In the genomic region with DNA sequence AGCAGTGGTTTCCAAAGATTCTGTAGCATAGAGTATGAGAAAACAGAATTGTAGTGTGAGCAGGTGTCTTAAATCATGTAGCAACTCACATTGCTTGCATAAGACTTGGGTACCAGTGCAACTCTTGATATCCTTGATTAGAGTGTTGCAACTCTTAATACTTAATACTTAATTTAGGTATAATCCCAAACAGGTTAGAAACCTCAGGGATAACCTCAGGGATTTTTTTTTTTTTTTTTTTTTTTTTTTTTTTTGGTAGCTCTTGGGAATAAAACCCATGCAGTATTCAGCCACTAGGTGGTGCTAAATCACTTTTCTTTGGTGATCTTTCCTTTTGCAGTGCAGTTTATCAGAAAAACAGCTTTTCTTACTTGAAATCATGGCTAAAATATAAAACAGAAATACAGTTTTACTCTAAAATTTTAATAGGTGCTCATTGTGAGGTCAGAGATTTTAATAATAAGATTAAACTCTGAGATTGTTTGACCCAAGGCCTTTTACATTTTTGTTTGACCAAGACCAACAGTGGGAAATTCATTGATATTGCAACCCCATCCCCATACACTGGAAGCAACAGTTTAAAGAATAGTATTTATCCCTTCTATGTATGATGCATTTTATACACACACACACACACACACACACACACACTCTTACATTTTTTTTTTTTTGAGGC, we compare ENCODE assay signal across 8 cellular contexts. TPM values are rescaled to one million over a fixed set of nuclear protein-coding genes. Genes with fewer than 3 reads are reported as not detected.
DNase-seq lines count a peak whose midpoint lies in the region; ATAC-seq, FAIRE-seq and TF ChIP-seq lines count a peak whose summit lies in the region.

No MANE protein-coding gene starts in this region.

- H3K4me1 ChIP-seq in DOHH2 (ENCODE audit: control insufficient read depth, low read length) (no peaks in the 10 kb centered on the region), esophagus muscularis mucosa (peaks cover 6 to 19% (median 15%) of the 10 kb centered on the region in 4 donors), neutrophil (ENCODE audit: control insufficient read depth in 1 of 2, insufficient read depth in 1 of 2, low read depth in 1 of 2, low read length in 1 of 2) (peaks cover 20 to 32% of the 10 kb centered on the region in 2 experiments)

- H3K4me2 ChIP-seq in DOHH2 (ENCODE audit: low read length): no peak overlapping the region

- no peaks in the 10 kb centered on the region for H3K27me3 ChIP-seq in DOHH2 (ENCODE audit: control insufficient read depth, low read length)
- H3K27me3 ChIP-seq in esophagus muscularis mucosa: no peaks in the 10 kb centered on the region
- H3K27me3 ChIP-seq in neutrophil: no peaks in the 10 kb centered on the region

- ATAC-seq in T-helper 17 cell (peak; percentile 52), GM19395 (IDR thresholded peaks at IDR 0.05; ENCODE audit: unreplicated experiment) (no peak)

- peak; percentile 42 for DNase-seq in NCI-H1092 treated with DMSO at 0.1 percent for 48 hours (lab: John Stamatoyannopoulos, UW)
- peak in 1 of 3 donors; percentile 42 for DNase-seq in T-helper 17 cell
- no peak for DNase-seq in esophagus muscularis mucosa (ENCODE audit: extremely low spot score)
- no peak for DNase-seq in GM19240 (ENCODE audit: insufficient read length, low spot score)

- H3K27ac Mint-ChIP-seq in T-helper 17 cell: peak overlapping the region; percentile 68

- no peaks in the 10 kb centered on the region for H3K27me3 Mint-ChIP-seq in T-helper 17 cell

- H3K27ac ChIP-seq in DOHH2 (ENCODE audit: low read depth, low read length) (no peak overlapping the region), esophagus muscularis mucosa (replicated peaks in 1 of 4) (peak overlapping the region in 3 of 4 donors; percentile 19 to 40 (median 30)), neutrophil (peak overlapping the region; percentile 62)

- H3K79me2 ChIP-seq in DOHH2 (ENCODE audit: control insufficient read depth, low read length): no peaks in the 10 kb centered on the region

- peaks cover 5% of the 10 kb centered on the region for H3K36me3 Mint-ChIP-seq in T-helper 17 cell (ENCODE audit: low read depth)

- no peaks in the 10 kb centered on the region for H4K20me1 ChIP-seq in DOHH2 (ENCODE audit: control insufficient read depth, insufficient read depth, low read depth, low read length)

- H3K4me3 ChIP-seq in DOHH2 (ENCODE audit: low read length): no peak overlapping the region
- no peak overlapping the region for H3K4me3 ChIP-seq in esophagus muscularis mucosa
- no peak overlapping the region for H3K4me3 ChIP-seq in neutrophil (ENCODE audit: low read depth in 1 of 2, low read length in 1 of 2)

- H3K9me2 ChIP-seq in DOHH2 (replicated peaks; ENCODE audit: control insufficient read depth, low read length): no peaks in the 10 kb centered on the region

- no peak overlapping the region for H3K4me3 Mint-ChIP-seq in T-helper 17 cell

- H3K36me3 ChIP-seq in DOHH2 (ENCODE audit: control insufficient read depth, low read length): peaks cover 26% of the 10 kb centered on the region
- peaks cover 65 to 96% (median 80%) of the 10 kb centered on the region in 4 donors for H3K36me3 ChIP-seq in esophagus muscularis mucosa
- H3K36me3 ChIP-seq in neutrophil: peaks cover 90% of the 10 kb centered on the region

- no peak for TF ChIP-seq POLR2A in esophagus muscularis mucosa (IDR thresholded peaks at IDR 0.05; ENCODE audit: low read depth)

- peak; percentile 91 for FAIRE-seq in A204.1 (lab: Jason Lieb, UNC)

- H3K9me3 ChIP-seq in DOHH2 (ENCODE audit: control insufficient read depth, insufficient read depth, low read length) (no peaks in the 10 kb centered on the region), T-helper 17 cell (ENCODE audit: control insufficient read depth, low read length, poor library complexity, severe bottlenecking) (no peaks in the 10 kb centered on the region), esophagus muscularis mucosa (no peaks in the 10 kb centered on the region), neutrophil (no peaks in the 10 kb centered on the region)

- H3K4me1 Mint-ChIP-seq in T-helper 17 cell: peaks cover 6% of the 10 kb centered on the region

- TF ChIP-seq CTCF in DOHH2 (IDR thresholded peaks at IDR 0.05; ENCODE audit: low read depth, low read length, poor library complexity, severe bottlenecking): peak; percentile 69
- TF ChIP-seq CTCF in esophagus muscularis mucosa (IDR thresholded peaks at IDR 0.05): peak; percentile 52 to 72 (median 69)
- TF ChIP-seq CTCF in neutrophil (IDR thresholded peaks at IDR 0.05): peak; percentile 35

- intact Hi-C loops in esophagus muscularis mucosa (cut with DNase I): no loop called here

- no peaks in the 10 kb centered on the region; the same call in 1 of the 2 replicates for H3F3A ChIP-seq in DOHH2 (ENCODE audit: control insufficient read depth, insufficient read depth)

- TF ChIP-seq EP300 in esophagus muscularis mucosa (IDR thresholded peaks at IDR 0.05): no peak

RNA-seq across cellular contexts. Expression of a gene that starts 55.3 kb away (rescaled TPM):
- total RNA-seq in T-helper 17 cell (10 to 100 TPM; 70.4 to 79.1 TPM), esophagus muscularis mucosa (10 to 100 TPM; 22.8 to 37.8 (median 25.5) TPM)
